Comparison of ENCODE assay signal across 9 cellular contexts in the genomic region with DNA sequence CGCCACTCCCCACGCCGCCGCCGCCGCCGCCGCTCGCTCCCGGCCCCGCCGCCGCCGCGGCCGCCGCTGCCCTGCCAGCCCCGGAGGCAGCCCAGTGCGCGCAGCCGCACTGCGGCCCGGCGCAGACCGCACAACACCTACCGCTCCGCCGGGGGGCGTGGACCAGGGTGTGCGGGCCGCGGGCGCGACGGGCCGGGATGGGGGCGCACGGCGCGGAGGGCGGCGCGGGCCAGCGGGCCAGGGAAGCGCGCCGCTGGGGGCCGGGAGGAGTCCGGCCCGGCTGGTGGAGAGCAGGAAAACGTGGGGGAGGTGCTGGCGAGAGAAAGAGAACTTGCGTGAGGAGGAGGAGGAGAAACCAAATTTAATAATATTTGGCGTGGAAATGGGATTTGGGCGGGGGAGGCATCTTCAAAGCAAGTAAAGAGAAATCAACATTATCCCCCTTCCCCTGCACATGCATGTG. TPM values are rescaled to one million over a fixed set of nuclear protein-coding genes. Genes with fewer than 3 reads are reported as not detected.
DNase-seq lines count a peak whose midpoint lies in the region; ATAC-seq, FAIRE-seq and TF ChIP-seq lines count a peak whose summit lies in the region.
"Had no signal": no experiment of that assay in that cellular context is flagged by ENCODE, and none has a peak within 500 bp of the region (broad histone marks: within the 10 kb centered on the region; RNA-seq: fewer than 3 reads in every experiment).

A gene (minus strand): TSS at position 106 of the 463 bp plus-strand sequence. CDS start 594 bp downstream, outside the sequence.

- TF ChIP-seq CTCF in RWPE1 (conservative IDR thresholded peaks at IDR 0.05; ENCODE audit: low read depth) = peak; percentile 20; the same call in 1 of the 2 replicates
- TF ChIP-seq CTCF in fibroblast of villous mesenchyme (IDR thresholded peaks at IDR 0.05; ENCODE audit: insufficient read depth, low read depth, low read length) = no peak
- TF ChIP-seq CTCF in neural cell (IDR thresholded peaks at IDR 0.05; ENCODE audit: poor library complexity, severe bottlenecking) = peak; percentile 58
- TF ChIP-seq CTCF in stomach (IDR thresholded peaks at IDR 0.05) = peak in 1 of 7 experiments; percentile 21

- FAIRE-seq in HTR-8/SVneo (lab: Jason Lieb, UNC) = no peak
- FAIRE-seq: endometrium had no signal

- peak; percentile 77 to 80 (median 77) for DNase-seq in CD4-positive, CD25-positive, alpha-beta regulatory T cell
- DNase-seq in HTR-8/SVneo (ENCODE audit: insufficient read length, low spot score) = peak; percentile 54
- DNase-seq in RWPE1 (ENCODE audit: low spot score) = peak; percentile 78
- peak; percentile 93 for DNase-seq in activated effector memory CD4-positive, alpha-beta T cell treated with anti-CD3 and anti-CD28 coated beads, Interleukin-2, amount 50 U/mL, for 16 hours
- peak; percentile 71 for DNase-seq in fibroblast of villous mesenchyme (ENCODE audit: low read depth)
- peak; percentile 83 for DNase-seq in stomach

- H3K9ac ChIP-seq in neural cell (ENCODE audit: low read length) = peak within 1 kb of the TSS; percentile 91

- peak within 1 kb of the TSS; percentile 72 for H3K27ac ChIP-seq in CD4-positive, CD25-positive, alpha-beta regulatory T cell (ENCODE audit: insufficient read depth, low read length, poor library complexity, severe bottlenecking)
- H3K27ac ChIP-seq in RWPE1 (peak within 1 kb of the TSS; percentile 97), neural cell (ENCODE audit: low read length) (peak within 1 kb of the TSS; percentile 91), stomach (peak within 1 kb of the TSS; percentile 89 to 97 (median 90))

- no peak for TF ChIP-seq EP300 in neural cell (conservative IDR thresholded peaks at IDR 0.05; ENCODE audit: poor library complexity, severe bottlenecking)
- no peak for TF ChIP-seq EP300 in stomach (IDR thresholded peaks at IDR 0.05)

- peak; percentile 68 to 74 for ATAC-seq in CD4-positive, CD25-positive, alpha-beta regulatory T cell (ENCODE audit: low read depth in 2 of 2)
- peak; percentile 48 for ATAC-seq in GM19452 (IDR thresholded peaks at IDR 0.05; ENCODE audit: unreplicated experiment)

- H3K79me2 ChIP-seq in neural cell (replicated peaks; ENCODE audit: insufficient read depth, low read length) = peaks cover 40% of the 10 kb centered on the region

- peak within 1 kb of the TSS; percentile 91 to 98 (median 94) for H3K27ac Mint-ChIP-seq in CD4-positive, CD25-positive, alpha-beta regulatory T cell

- intact Hi-C loops in stomach (cut with DNase I; ENCODE audit: low total_unique reads) = loop anchor here (10.0 kb wide), 1 partner anchor 181 kb away; no protein-coding TSS in a partner anchor

- peak within 1 kb of the TSS; percentile 99 for H3K4me3 ChIP-seq in CD4-positive, CD25-positive, alpha-beta regulatory T cell (ENCODE audit: low read depth, low read length)
- H3K4me3 ChIP-seq in fibroblast of villous mesenchyme (ENCODE audit: low read depth, low read length) (peak within 1 kb of the TSS; percentile 79), neural cell (ENCODE audit: low read length) (peak within 1 kb of the TSS; percentile 91), stomach (peak within 1 kb of the TSS; percentile 76 to 97 (median 94))

- peaks cover 43% of the 10 kb centered on the region for H3K4me1 ChIP-seq in CD4-positive, CD25-positive, alpha-beta regulatory T cell (ENCODE audit: control insufficient read depth, insufficient read depth, low read length, poor library complexity, severe bottlenecking)
- peaks cover 34 to 56% (median 41%) of the 10 kb centered on the region in 4 donors for H3K4me1 ChIP-seq in stomach

- no peaks in the 10 kb centered on the region for H3K9me3 Mint-ChIP-seq in CD4-positive, CD25-positive, alpha-beta regulatory T cell

- peak within 1 kb of the TSS; percentile 91 to 100 (median 95) for H3K4me3 Mint-ChIP-seq in CD4-positive, CD25-positive, alpha-beta regulatory T cell

- no peak for TF ChIP-seq RAD21 in neural cell (conservative IDR thresholded peaks at IDR 0.05)

- H3K27me3 Mint-ChIP-seq in CD4-positive, CD25-positive, alpha-beta regulatory T cell = no peaks in the 10 kb centered on the region

- H3K4me1 Mint-ChIP-seq in CD4-positive, CD25-positive, alpha-beta regulatory T cell = peaks cover 20 to 49% (median 27%) of the 10 kb centered on the region in 4 donors

- H3K9me2 ChIP-seq in neural cell (ENCODE audit: insufficient read depth, low read length) = no peaks in the 10 kb centered on the region

- H4K20me1 ChIP-seq in neural cell (ENCODE audit: insufficient read depth) = no peaks in the 10 kb centered on the region

- CTCF ChIA-PET in RWPE1 (lab: Yijun Ruan, JAX) = no interaction called here

- H2AFZ ChIP-seq in neural cell (ENCODE audit: low read depth, low read length) = peak within 1 kb of the TSS; percentile 79

- WGBS in stomach, 5 donors = 0 to 1% (median 0%) methylated on average over 31 to 55 of the region's 55 CpGs

- peak within 1 kb of the TSS; percentile 95 for H3K4me2 ChIP-seq in neural cell (ENCODE audit: low read length)

- POLR2A ChIA-PET in RWPE1 (lab: Yijun Ruan, JAX; ENCODE audit: low non-redundant PET) = no interaction called here

- H3F3A ChIP-seq in neural cell (ENCODE audit: insufficient read depth, low read length, poor library complexity, severe bottlenecking) = peaks cover 9% of the 10 kb centered on the region

- TF ChIP-seq POLR2A in stomach (IDR thresholded peaks at IDR 0.05) = no peak

- H3K27me3 ChIP-seq in CD4-positive, CD25-positive, alpha-beta regulatory T cell (ENCODE audit: control insufficient read depth, insufficient read depth, low read length) = no peaks in the 10 kb centered on the region
- H3K27me3 ChIP-seq in neural cell (ENCODE audit: insufficient read depth, low read depth, low read length) (no peaks in the 10 kb centered on the region), stomach (no peaks in the 10 kb centered on the region)

- no peaks in the 10 kb centered on the region for H3K36me3 ChIP-seq in CD4-positive, CD25-positive, alpha-beta regulatory T cell (ENCODE audit: control insufficient read depth, insufficient read depth, low read length)
- H3K36me3 ChIP-seq in neural cell (ENCODE audit: insufficient read depth, low read length) = no peaks in the 10 kb centered on the region
- no peaks in the 10 kb centered on the region for H3K36me3 ChIP-seq in stomach

- peaks cover 4% of the 10 kb centered on the region for H3K36me3 Mint-ChIP-seq in CD4-positive, CD25-positive, alpha-beta regulatory T cell

- no peaks in the 10 kb centered on the region for H3K9me3 ChIP-seq in CD4-positive, CD25-positive, alpha-beta regulatory T cell (ENCODE audit: control insufficient read depth in 2 of 2, low read length in 2 of 2)
- no peaks in the 10 kb centered on the region for H3K9me3 ChIP-seq in neural cell (ENCODE audit: low read length)
- no peaks in the 10 kb centered on the region for H3K9me3 ChIP-seq in stomach

TF ChIP-seq in neural cell, 6 proteins besides CTCF, POLR2A, EP300 and RAD21:
- TF ChIP-seq, protein P1, sequence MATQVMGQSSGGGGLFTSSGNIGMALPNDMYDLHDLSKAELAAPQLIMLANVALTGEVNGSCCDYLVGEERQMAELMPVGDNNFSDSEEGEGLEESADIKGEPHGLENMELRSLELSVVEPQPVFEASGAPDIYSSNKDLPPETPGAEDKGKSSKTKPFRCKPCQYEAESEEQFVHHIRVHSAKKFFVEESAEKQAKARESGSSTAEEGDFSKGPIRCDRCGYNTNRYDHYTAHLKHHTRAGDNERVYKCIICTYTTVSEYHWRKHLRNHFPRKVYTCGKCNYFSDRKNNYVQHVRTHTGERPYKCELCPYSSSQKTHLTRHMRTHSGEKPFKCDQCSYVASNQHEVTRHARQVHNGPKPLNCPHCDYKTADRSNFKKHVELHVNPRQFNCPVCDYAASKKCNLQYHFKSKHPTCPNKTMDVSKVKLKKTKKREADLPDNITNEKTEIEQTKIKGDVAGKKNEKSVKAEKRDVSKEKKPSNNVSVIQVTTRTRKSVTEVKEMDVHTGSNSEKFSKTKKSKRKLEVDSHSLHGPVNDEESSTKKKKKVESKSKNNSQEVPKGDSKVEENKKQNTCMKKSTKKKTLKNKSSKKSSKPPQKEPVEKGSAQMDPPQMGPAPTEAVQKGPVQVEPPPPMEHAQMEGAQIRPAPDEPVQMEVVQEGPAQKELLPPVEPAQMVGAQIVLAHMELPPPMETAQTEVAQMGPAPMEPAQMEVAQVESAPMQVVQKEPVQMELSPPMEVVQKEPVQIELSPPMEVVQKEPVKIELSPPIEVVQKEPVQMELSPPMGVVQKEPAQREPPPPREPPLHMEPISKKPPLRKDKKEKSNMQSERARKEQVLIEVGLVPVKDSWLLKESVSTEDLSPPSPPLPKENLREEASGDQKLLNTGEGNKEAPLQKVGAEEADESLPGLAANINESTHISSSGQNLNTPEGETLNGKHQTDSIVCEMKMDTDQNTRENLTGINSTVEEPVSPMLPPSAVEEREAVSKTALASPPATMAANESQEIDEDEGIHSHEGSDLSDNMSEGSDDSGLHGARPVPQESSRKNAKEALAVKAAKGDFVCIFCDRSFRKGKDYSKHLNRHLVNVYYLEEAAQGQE (IDR thresholded peaks at IDR 0.05; ENCODE audit: borderline replicate concordance) = no peak
- no peak for TF ChIP-seq POLR2AphosphoS5 (IDR thresholded peaks at IDR 0.05)
- TF ChIP-seq MXI1 (conservative IDR thresholded peaks at IDR 0.05; ENCODE audit: poor library complexity, severe bottlenecking) = peak; percentile 71
- TF ChIP-seq SMC3 (conservative IDR thresholded peaks at IDR 0.05; ENCODE audit: poor library complexity) = peak; percentile 39
- TF ChIP-seq EZH2 (IDR thresholded peaks at IDR 0.05; ENCODE audit: borderline replicate concordance, insufficient read depth, low read length, poor library complexity, severe bottlenecking) = no peak
- TF ChIP-seq TAF1 (IDR thresholded peaks at IDR 0.05; ENCODE audit: low read depth) = no peak

RNA-seq across cellular contexts. Expression of the gene that starts here (rescaled TPM):
- total RNA-seq in CD4-positive, CD25-positive, alpha-beta regulatory T cell = 41.2 TPM
- polyA plus RNA-seq in CD4-positive, CD25-positive, alpha-beta regulatory T cell = 1 to 10 TPM; 4.2 to 5.6 (median 5.0) TPM
- total RNA-seq in fibroblast of villous mesenchyme (6.4 and 9.9 TPM in 2 replicates), stomach (10 to 100 TPM in 3 of 5 donors, 1 to 10 TPM in 1, under 1 TPM in 1; 0.58 to 41.4 (median 11.9) TPM)
- polyA plus RNA-seq in neural cell (11.2 and 12.9 TPM in 2 replicates), stomach (1 to 10 TPM; 1.1 to 1.6 (median 1.4) TPM)
- 30.4 and 46.8 TPM in 2 replicates for polyA minus RNA-seq in neural cell

Comparison
In these comparisons a context has a peak if more than half of its experiments do, and no peak if none do; other contexts are left out.
1. Peak in every context shown above with its lines: DNase-seq, ATAC-seq, H3K4me3 ChIP-seq and H3K27ac ChIP-seq.